1 cellular context compared by ENCODE assay signal in the genomic region with DNA sequence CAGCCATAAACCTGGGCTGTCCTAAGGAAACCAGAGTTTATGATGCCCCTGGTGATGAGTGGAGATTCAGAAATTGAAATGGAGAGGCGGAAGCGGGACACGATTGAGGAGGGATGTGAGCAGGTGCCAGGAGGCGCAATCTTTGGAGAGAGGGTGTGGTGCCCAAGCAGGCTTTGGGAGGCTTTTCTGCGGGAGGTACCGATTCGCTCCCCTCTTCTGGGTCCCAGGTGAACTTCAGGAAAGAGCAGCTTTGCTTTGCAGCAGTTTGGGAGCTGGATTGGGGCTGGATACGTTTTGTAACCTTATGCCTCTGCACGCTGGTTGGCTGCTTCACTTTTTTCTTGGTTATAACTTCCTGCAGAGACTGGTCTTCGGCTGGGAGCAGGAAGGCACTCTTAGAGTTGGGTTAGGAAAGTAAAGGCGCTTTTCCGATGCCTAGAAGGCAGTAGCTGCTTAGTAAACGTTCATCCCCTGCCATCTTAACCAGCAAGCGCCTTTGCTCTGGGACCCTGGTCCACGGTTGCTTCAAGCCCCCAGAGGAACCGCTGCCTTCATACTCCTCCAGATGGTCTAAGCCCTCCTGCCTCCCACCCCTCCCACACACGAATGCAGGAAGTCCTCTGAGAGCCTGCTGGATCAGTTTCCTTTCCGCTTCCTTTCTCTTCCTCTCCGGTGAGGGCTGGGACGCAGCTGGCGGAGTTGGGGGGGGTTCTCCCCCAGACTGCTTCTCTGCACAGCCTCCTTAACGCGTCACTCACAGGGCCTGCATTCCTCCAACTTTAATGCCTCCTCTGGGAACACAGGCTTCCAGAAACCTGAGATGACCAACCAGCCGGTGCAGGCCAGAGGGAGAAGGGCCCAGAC.
TF ChIP-seq lines count a peak whose summit lies in the region.

No MANE protein-coding gene starts in this region.

TF ChIP-seq in HepG2, 621 proteins besides CTCF, POLR2A, EP300 and RAD21:
- peak; percentile 58 for TF ChIP-seq ZNF687 (CRISPR knock-in tag; IDR thresholded peaks at IDR 0.05)
- no peak for TF ChIP-seq TEAD2 (CRISPR knock-in tag; IDR thresholded peaks at IDR 0.05)
- no peak for TF ChIP-seq ZNF577 (CRISPR knock-in tag; IDR thresholded peaks at IDR 0.05; ENCODE audit: borderline replicate concordance, low read depth)
- no peak for TF ChIP-seq ZNF383 (CRISPR knock-in tag; IDR thresholded peaks at IDR 0.05; ENCODE audit: borderline replicate concordance)
- TF ChIP-seq ZNF292 (CRISPR knock-in tag; IDR thresholded peaks at IDR 0.05; ENCODE audit: borderline replicate concordance, low read depth) = peak; percentile 15; the same call in 1 of the 2 replicates
- TF ChIP-seq ZNF879 (CRISPR knock-in tag; IDR thresholded peaks at IDR 0.05) = no peak
- 0 out of 2 replicates have a peak, but pooled peaks have one; percentile 29 for TF ChIP-seq THAP9 (CRISPR knock-in tag; IDR thresholded peaks at IDR 0.05; ENCODE audit: borderline replicate concordance)
- no peak for TF ChIP-seq IKZF5 (CRISPR knock-in tag; IDR thresholded peaks at IDR 0.05)
- TF ChIP-seq KLF6 (CRISPR knock-in tag; IDR thresholded peaks at IDR 0.05) = no peak
- no peak for TF ChIP-seq CC2D1A (CRISPR knock-in tag; IDR thresholded peaks at IDR 0.05)
- no peak for TF ChIP-seq TSC22D2 (CRISPR knock-in tag; IDR thresholded peaks at IDR 0.05; ENCODE audit: borderline replicate concordance)
- TF ChIP-seq SNAPC2 (CRISPR knock-in tag; IDR thresholded peaks at IDR 0.05) = no peak
- TF ChIP-seq MEIS1 (CRISPR knock-in tag; IDR thresholded peaks at IDR 0.05; ENCODE audit: borderline replicate concordance) = no peak
- 0 out of 2 replicates have a peak, but pooled peaks have one; percentile 29 for TF ChIP-seq ZNF501 (CRISPR knock-in tag; IDR thresholded peaks at IDR 0.05)
- TF ChIP-seq ADNP (CRISPR knock-in tag; IDR thresholded peaks at IDR 0.05) = no peak
- 0 out of 2 replicates have a peak, but pooled peaks have one; percentile 13 for TF ChIP-seq HOXA3 (CRISPR knock-in tag; IDR thresholded peaks at IDR 0.05)
- no peak for TF ChIP-seq ZC3H13 (CRISPR knock-in tag; IDR thresholded peaks at IDR 0.05)
- TF ChIP-seq, protein P1, sequence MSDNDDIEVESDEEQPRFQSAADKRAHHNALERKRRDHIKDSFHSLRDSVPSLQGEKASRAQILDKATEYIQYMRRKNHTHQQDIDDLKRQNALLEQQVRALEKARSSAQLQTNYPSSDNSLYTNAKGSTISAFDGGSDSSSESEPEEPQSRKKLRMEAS (IDR thresholded peaks at IDR 0.05) = peak; percentile 15; the same call in 1 of the 2 replicates
- TF ChIP-seq ZFX (CRISPR knock-in tag; IDR thresholded peaks at IDR 0.05; ENCODE audit: low read depth) = peak; percentile 33; the same call in 1 of the 2 replicates
- TF ChIP-seq ZNF496 (CRISPR knock-in tag; IDR thresholded peaks at IDR 0.05; ENCODE audit: insufficient replicate concordance) = no peak
- TF ChIP-seq ZNF44 (CRISPR knock-in tag; IDR thresholded peaks at IDR 0.05) = no peak
- TF ChIP-seq GABPA (IDR thresholded peaks at IDR 0.05; ENCODE audit: low read depth, low read length) = peak; percentile 35
- TF ChIP-seq GABPA (CRISPR knock-in tag; IDR thresholded peaks at IDR 0.05; ENCODE audit: low read depth) = peak; percentile 65
- TF ChIP-seq ZSCAN9 (CRISPR knock-in tag; IDR thresholded peaks at IDR 0.05; ENCODE audit: borderline replicate concordance) = no peak
- peak; percentile 11; the same call in 1 of the 2 replicates for TF ChIP-seq ELF1 (CRISPR knock-in tag; IDR thresholded peaks at IDR 0.05)
- TF ChIP-seq XRCC5 (optimal IDR thresholded peaks at IDR 0.05; ENCODE audit: low read length) = peak; percentile 45
- TF ChIP-seq SALL1 (CRISPR knock-in tag; IDR thresholded peaks at IDR 0.05) = 0 out of 2 replicates have a peak, but pooled peaks have one; percentile 1
- no peak for TF ChIP-seq ZNF770 (CRISPR knock-in tag; IDR thresholded peaks at IDR 0.05)
- TF ChIP-seq ZNF468 (CRISPR knock-in tag; IDR thresholded peaks at IDR 0.05) = no peak
